In the genomic region with DNA sequence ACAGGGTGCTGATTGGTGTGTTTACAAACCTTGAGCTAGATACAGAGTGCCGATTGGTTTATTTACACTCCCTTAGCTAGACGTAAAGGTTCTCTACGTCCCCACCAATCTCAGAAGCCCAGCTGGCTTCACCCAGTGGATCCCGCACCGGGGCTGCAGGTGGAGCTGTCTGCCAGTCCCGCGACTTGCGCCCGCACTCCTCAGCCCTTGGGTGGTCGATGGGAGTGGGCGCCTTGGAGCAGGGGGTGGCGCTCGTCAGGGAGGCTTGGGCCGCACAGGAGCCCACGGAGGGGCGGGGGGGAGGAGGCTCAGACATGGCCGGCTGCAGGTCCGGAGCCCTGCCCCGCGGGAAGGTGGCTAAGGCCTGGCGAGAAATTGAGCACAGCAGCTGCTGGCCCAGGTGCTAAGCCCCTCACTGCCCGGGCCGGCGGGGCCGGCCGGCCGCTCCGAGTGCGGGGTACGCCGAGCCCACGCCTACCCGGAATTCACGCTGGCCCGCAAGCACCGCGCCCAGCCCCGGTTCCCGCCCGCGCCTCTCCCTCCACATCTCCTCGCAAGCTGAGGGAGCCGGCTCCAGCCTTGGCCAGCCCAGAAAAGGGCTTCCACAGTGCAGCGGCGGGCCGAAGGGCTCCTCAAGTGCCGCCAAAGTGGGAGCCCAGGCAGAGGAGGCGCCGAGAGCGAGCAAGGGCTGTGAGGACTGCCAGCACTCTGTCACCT, we compare ENCODE assay signal across 7 cellular contexts.
DNase-seq lines count a peak whose midpoint lies in the region; FAIRE-seq and TF ChIP-seq lines count a peak whose summit lies in the region.
"Not testable (repeated sequence)": the region's sequence is repeated elsewhere in the genome, so short reads cannot be mapped to it uniquely, and the experiment has no call there.

No MANE protein-coding gene starts in this region.

- H3K27me3 ChIP-seq in neutrophil: peaks cover 46% of the 10 kb centered on the region
- not testable (repeated sequence) for H3K27me3 ChIP-seq in small intestine (ENCODE audit: control insufficient read depth in 2 of 2, insufficient read depth in 2 of 2, low read length in 2 of 2)

- intact Hi-C loops in kidney (cut with DNase I): not testable (repeated sequence)

- not testable (repeated sequence) for H3K9me3 ChIP-seq in kidney (ENCODE audit: control insufficient read depth in 1 of 2, low read length in 2 of 2); neutrophil; small intestine (ENCODE audit: control insufficient read depth, low read depth)

- H3K27ac ChIP-seq in kidney (ENCODE audit: low read depth in 2 of 2, low read length in 2 of 2); small intestine (ENCODE audit: low read depth in 1 of 2, low read length in 1 of 2): not testable (repeated sequence)
- peak overlapping the region; percentile 76 for H3K27ac ChIP-seq in neutrophil

- not testable (repeated sequence) for FAIRE-seq in kidney (lab: Jason Lieb, UNC); small intestine (lab: Jason Lieb, UNC)

- H3K4me1 ChIP-seq in kidney (ENCODE audit: control insufficient read depth in 1 of 2, insufficient read depth in 1 of 2, low read depth in 1 of 2, low read length in 2 of 2); small intestine (ENCODE audit: control insufficient read depth in 2 of 2, insufficient read depth in 1 of 2, low read depth in 1 of 2, low read length in 1 of 2): not testable (repeated sequence)
- H3K4me1 ChIP-seq in neutrophil (ENCODE audit: control insufficient read depth in 1 of 2, insufficient read depth in 1 of 2, low read depth in 1 of 2, low read length in 1 of 2): peaks cover 24 to 27% of the 10 kb centered on the region in 2 experiments

- H3K36me3 ChIP-seq in kidney (ENCODE audit: control insufficient read depth in 1 of 2, insufficient read depth in 2 of 2, low read length in 2 of 2); neutrophil; small intestine (ENCODE audit: control insufficient read depth in 2 of 2, insufficient read depth in 2 of 2, low read length in 2 of 2): not testable (repeated sequence)

- H3K4me3 ChIP-seq in choroid plexus epithelial cell (ENCODE audit: low read depth, low read length) (peak overlapping the region; percentile 12), kidney (ENCODE audit: low read length in 2 of 2) (peak overlapping the region in 1 of 2 donors; percentile 6), neutrophil (ENCODE audit: low read depth in 1 of 2, low read length in 1 of 2) (peak overlapping the region; percentile 22 to 28), small intestine (ENCODE audit: low read depth in 1 of 2, low read length in 2 of 2) (peak overlapping the region in 1 of 2 donors; percentile 1)

- not testable (repeated sequence) for H3K9ac ChIP-seq in kidney (ENCODE audit: low read length in 2 of 2)

- peak; percentile 23 for DNase-seq in ELF-1 (ENCODE audit: low read depth, low spot score)
- peak; percentile 33 for DNase-seq in NCI-H2171 treated with DMSO at 0.1 percent for 48 hours (lab: John Stamatoyannopoulos, UW)
- DNase-seq in SW480 (ENCODE audit: low spot score): peak; percentile 77
- not testable (repeated sequence) for DNase-seq in choroid plexus epithelial cell (ENCODE audit: low read depth)
- DNase-seq in kidney: peak; percentile 60
- DNase-seq in small intestine: peak; percentile 19

- not testable (repeated sequence) for TF ChIP-seq CTCF in choroid plexus epithelial cell (conservative IDR thresholded peaks at IDR 0.05; ENCODE audit: low read depth, low read length); kidney (IDR thresholded peaks at IDR 0.05; ENCODE audit: borderline replicate concordance, extremely low read depth, insufficient read depth); neutrophil (IDR thresholded peaks at IDR 0.05)

- 17 to 63% (median 42%) methylated on average over 31 to 50 of the region's 50 CpGs for WGBS in small intestine, 3 donors
